ENCODE assay signal across 35 cellular contexts in genomic region chr18:78482378-78482777, GRCh38.
"Had no signal": no experiment of that assay in that cellular context is flagged by ENCODE, and none has a peak within 500 bp of the region (broad histone marks: within the 10 kb centered on the region; RNA-seq: fewer than 3 reads in every experiment).

No MANE protein-coding gene starts in this region.

- H3K27me3 ChIP-seq: MG63 had no signal

- H3K9me3 ChIP-seq: MG63 had no signal

- H3K27ac ChIP-seq: KMS-11 had no signal

- H3K4me2 ChIP-seq: KMS-11 had no signal

- H3K36me3 ChIP-seq: MG63 had no signal

- H3K4me3 ChIP-seq: MG63 had no signal

- DNase-seq: Karpas-422, Kasumi-1, KG1, MG63, MM.1S, MV-4-11, NCI-H1048, NCI-H1092, NCI-H1092 treated with DMSO at 0.1 percent for 48 hours, NCI-H1105, NCI-H1105 treated with DMSO at 0.1 percent for 48 hours, NCI-H1417, NCI-H1417 treated with DMSO at 0.1 percent for 48 hours, NCI-H1436, NCI-H1436 treated with DMSO at 0.1 percent for 48 hours, NCI-H146, NCI-H1694, NCI-H1694 treated with DMSO at 0.1 percent for 48 hours, NCI-H187, NCI-H187 treated with DMSO at 0.1 percent for 48 hours, NCI-H1930, NCI-H2029, NCI-H2029 treated with DMSO at 0.1 percent for 48 hours, NCI-H2081, NCI-H2081 treated with DMSO at 0.1 percent for 48 hours, NCI-H2107, NCI-H2171, NCI-H2171 treated with DMSO at 0.1 percent for 48 hours, NCI-H2227 treated with DMSO at 0.1 percent for 48 hours, NCI-H226, NCI-H345, NCI-H446, NCI-H446 treated with DMSO at 0.1 percent for 48 hours, NCI-H510A had no signal
